In the genomic region with DNA sequence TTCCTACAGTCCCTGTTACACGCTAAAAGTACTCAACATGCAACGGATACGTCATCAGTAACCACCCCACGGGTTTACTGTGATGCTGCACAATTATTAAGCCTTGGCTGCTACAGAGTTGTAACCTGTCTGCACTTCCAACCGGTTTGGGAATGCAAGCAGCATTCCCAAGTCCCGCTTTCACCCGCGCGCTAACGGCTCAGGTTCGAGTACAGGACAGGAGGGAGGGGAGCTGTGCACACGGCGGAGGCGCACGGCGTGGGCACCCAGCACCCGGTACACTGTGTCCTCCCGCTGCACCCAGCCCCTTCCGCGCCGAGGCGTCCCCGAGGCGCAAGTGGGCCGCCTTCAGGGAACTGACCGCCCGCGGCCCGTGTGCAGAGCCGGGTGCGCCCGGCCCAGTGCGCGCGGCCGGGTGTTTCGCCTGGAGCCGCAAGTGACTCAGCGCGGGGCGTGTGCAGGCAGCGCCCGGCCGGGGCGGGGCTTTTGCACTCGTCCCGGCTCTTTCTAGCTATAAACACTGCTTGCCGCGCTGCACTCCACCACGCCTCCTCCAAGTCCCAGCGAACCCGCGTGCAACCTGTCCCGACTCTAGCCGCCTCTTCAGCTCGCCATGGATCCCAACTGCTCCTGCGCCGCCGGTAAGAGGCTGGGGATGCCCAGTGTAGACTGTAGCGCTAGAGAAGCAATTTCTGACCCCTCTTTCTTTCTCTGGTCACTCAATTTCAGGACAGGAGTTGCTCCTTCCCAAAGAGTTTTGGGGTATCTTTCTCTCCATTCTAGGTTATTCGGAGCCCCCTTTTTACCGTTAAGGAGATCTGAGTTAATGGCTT, we compare ENCODE assay signal across 8 cellular contexts. TPM values are rescaled to one million over a fixed set of nuclear protein-coding genes. Genes with fewer than 3 reads are reported as not detected.
DNase-seq lines count a peak whose midpoint lies in the region; ATAC-seq, FAIRE-seq and TF ChIP-seq lines count a peak whose summit lies in the region.

A gene (plus strand): TSS at position 542 of the 833 bp plus-strand sequence. CDS start 72 bp downstream, at position 614.

- H3K27ac Mint-ChIP-seq in T-helper 17 cell, result peak within 1 kb of the TSS; percentile 97

- H3K4me1 ChIP-seq in left ventricle myocardium inferior, result peaks cover 66% of the 10 kb centered on the region

- peak within 1 kb of the TSS; percentile 97 for H3K4me3 Mint-ChIP-seq in T-helper 17 cell

- ATAC-seq in GM18498 (IDR thresholded peaks at IDR 0.05; ENCODE audit: unreplicated experiment) (peak; percentile 89), HG02870 (IDR thresholded peaks at IDR 0.05; ENCODE audit: unreplicated experiment) (peak; percentile 88), T-helper 17 cell (peak; percentile 85)

- TF ChIP-seq CTCF in left ventricle myocardium inferior (IDR thresholded peaks at IDR 0.05; ENCODE audit: borderline replicate concordance), result no peak

- intact Hi-C loops in left ventricle myocardium inferior (cut with micrococcal nuclease), result loop anchor here (10.0 kb wide), 1 partner anchor 93 kb away; no protein-coding TSS in a partner anchor

- no peaks in the 10 kb centered on the region for H3K27me3 ChIP-seq in left ventricle myocardium inferior (ENCODE audit: low read depth)

- DNase-seq in NCI-H146 (lab: John Stamatoyannopoulos, UW) (peak; percentile 90), T-helper 17 cell (peak; percentile 73 to 79 (median 76)), amygdala (lab: John Stamatoyannopoulos, UW) (peak in 53 of 56 donors; percentile 40 to 91 (median 78)), left ventricle myocardium inferior (peak; percentile 97), pulmonary artery endothelial cell (ENCODE audit: low read depth, low spot score) (peak; percentile 93), urothelium cell line (ENCODE audit: low spot score) (peak; percentile 96)

- H3K36me3 Mint-ChIP-seq in T-helper 17 cell (ENCODE audit: low read depth), result no peaks in the 10 kb centered on the region

- H3K27me3 Mint-ChIP-seq in T-helper 17 cell, result no peaks in the 10 kb centered on the region

- no peaks in the 10 kb centered on the region for H3K36me3 ChIP-seq in left ventricle myocardium inferior

- H3K9me3 ChIP-seq in T-helper 17 cell (ENCODE audit: control insufficient read depth, low read length, poor library complexity, severe bottlenecking) (no peaks in the 10 kb centered on the region), left ventricle myocardium inferior (replicated peaks) (no peaks in the 10 kb centered on the region)

- H3K4me1 Mint-ChIP-seq in T-helper 17 cell, result peaks cover 41% of the 10 kb centered on the region

- peak within 1 kb of the TSS; percentile 78 for H3K4me3 ChIP-seq in left ventricle myocardium inferior

- peak within 1 kb of the TSS; percentile 95 for H3K27ac ChIP-seq in left ventricle myocardium inferior (replicated peaks)

- no peak for FAIRE-seq in urothelium cell line (lab: Jason Lieb, UNC)

RNA-seq across cellular contexts. Expression of the gene that starts here (rescaled TPM):
- total RNA-seq in T-helper 17 cell (10 to 100 TPM; 36.4 to 43.4 TPM), left ventricle myocardium inferior (115 TPM), pulmonary artery endothelial cell (227 and 304 TPM in 2 replicates)

Comparison
In these comparisons a context has a peak if more than half of its experiments do, and no peak if none do; other contexts are left out.
1. Peak in every context shown above with its lines: DNase-seq, ATAC-seq, H3K4me3 ChIP-seq and H3K27ac ChIP-seq.